ENCODE assay signal across 8 cellular contexts in the genomic region with DNA sequence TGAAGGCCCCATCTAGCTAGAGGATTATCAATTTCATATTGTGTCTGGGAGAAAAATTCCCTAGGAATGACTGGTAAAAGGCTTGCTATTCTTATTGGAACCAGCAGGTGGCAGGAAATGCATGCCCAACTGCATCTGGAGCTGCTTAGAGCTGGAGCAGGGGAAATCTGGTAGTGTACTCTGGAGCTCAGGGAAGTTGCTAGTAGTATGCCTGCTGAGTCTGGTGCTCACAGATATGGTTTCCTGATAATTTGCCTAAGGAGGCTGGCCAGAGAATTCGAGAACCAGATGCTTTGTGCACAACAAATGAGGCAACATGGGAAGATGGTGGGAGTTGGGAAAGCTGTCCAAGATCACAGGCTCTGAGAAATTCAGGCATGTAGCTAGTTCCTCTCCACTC. TPM values are rescaled to one million over a fixed set of nuclear protein-coding genes. Genes with fewer than 3 reads are reported as not detected.
DNase-seq lines count a peak whose midpoint lies in the region; ATAC-seq, FAIRE-seq and TF ChIP-seq lines count a peak whose summit lies in the region.

No MANE protein-coding gene starts in this region.

- intact Hi-C loops in pancreas (cut with DNase I): loop anchor here in 2 of 3 donors (10.0 kb wide), 2 partner anchors 319 to 679 kb away; no protein-coding TSS in a partner anchor

- no peak for FAIRE-seq in pancreas (lab: Jason Lieb, UNC)

- DNase-seq in Ammon's horn (ENCODE audit: low spot score) (peak; percentile 86), NCI-H2227 treated with DMSO at 0.1 percent for 48 hours (lab: John Stamatoyannopoulos, UW) (peak; percentile 62), globus pallidus (ENCODE audit: low spot score) (peak; percentile 51), pancreas (peak in 3 of 6 donors; percentile 24 to 57 (median 29))
- DNase-seq in activated CD4-positive, alpha-beta T cell treated with anti-CD3 and anti-CD28 coated beads, Interleukin-2, amount 50 U/mL, for 48 hours: peak; percentile 11 to 37

- WGBS in pancreas, 2 donors: 21 to 24% methylated on average over 1 of the region's 1 CpG

- H3K36me3 ChIP-seq in pancreas: no peaks in the 10 kb centered on the region

- H3K4me1 ChIP-seq in pancreas: no peaks in the 10 kb centered on the region

- H3K9me3 ChIP-seq in pancreas: no peaks in the 10 kb centered on the region

- H3K4me3 ChIP-seq in pancreas: no peak overlapping the region

- ATAC-seq in HG02885 (IDR thresholded peaks at IDR 0.05; ENCODE audit: poor library complexity, unreplicated experiment): peak; percentile 76
- ATAC-seq in pancreas: peak; percentile 67 to 92 (median 92)
- ATAC-seq in GM21360 (IDR thresholded peaks at IDR 0.05; ENCODE audit: unreplicated experiment): no peak

- TF ChIP-seq CTCF in GM12874 (IDR thresholded peaks at IDR 0.05; ENCODE audit: insufficient read depth, low read depth, low read length): peak; percentile 74
- TF ChIP-seq CTCF in pancreas (IDR thresholded peaks at IDR 0.05): peak; percentile 52 to 67 (median 62)

- no peak overlapping the region for H3K27ac ChIP-seq in pancreas

- H3K27me3 ChIP-seq in pancreas: no peaks in the 10 kb centered on the region

RNA-seq across cellular contexts. Expression of gene G3BP1, which starts 53.7 kb away (rescaled TPM):
- 10 to 100 TPM; 43.3 to 94.8 (median 75.0) TPM for total RNA-seq in pancreas
- polyA plus RNA-seq in pancreas: 10 to 100 TPM in 1 of 2 donors, 1 to 10 TPM in 1; 7.8 to 15.6 TPM
